8 cellular contexts compared by ENCODE assay signal in genomic region chr1:20493839-20494608, GRCh38. TPM values are rescaled to one million over a fixed set of nuclear protein-coding genes. Genes with fewer than 3 reads are reported as not detected.
DNase-seq lines count a peak whose midpoint lies in the region; ATAC-seq, FAIRE-seq and TF ChIP-seq lines count a peak whose summit lies in the region.

No MANE protein-coding gene starts in this region.

- peaks cover 0 to 6% (median under 1%) of the 10 kb centered on the region in 4 experiments; a peak in 4 of 7 replicates for H3K27me3 ChIP-seq in H1 (replicated peaks in 1 of 4; ENCODE audit: control insufficient read depth in 3 of 4, extremely low read depth in 1 of 4, insufficient read depth in 3 of 4, low read length in 3 of 4)

- H3K27me3 Mint-ChIP-seq in activated CD8-positive, alpha-beta T cell treated with anti-CD3 and anti-CD28 coated beads for 36 hours: peaks cover 10% of the 10 kb centered on the region

- no peak overlapping the region for H4K5ac ChIP-seq in H1 (ENCODE audit: insufficient read length, low read depth, low read length)

- no peak overlapping the region for H2AK5ac ChIP-seq in H1 (ENCODE audit: low read depth, low read length)

- peak; percentile 90 for TF ChIP-seq CTCF in activated CD8-positive, alpha-beta T cell treated with anti-CD3 and anti-CD28 coated beads for 36 hours (IDR thresholded peaks at IDR 0.05)
- TF ChIP-seq CTCF in H1 (IDR thresholded peaks at IDR 0.05; ENCODE audit: control extremely low read depth in 1 of 3, insufficient read depth in 1 of 3, low read depth in 1 of 3, low read length in 3 of 3): peak; percentile 91 to 99 (median 96)

- no peaks in the 10 kb centered on the region for H3K79me1 ChIP-seq in H1 (ENCODE audit: low read depth, low read length)

- intact Hi-C loops in activated CD8-positive, alpha-beta T cell treated with anti-CD3 and anti-CD28 coated beads for 36 hours (cut with micrococcal nuclease): loop anchor here (2.0 to 5.0 kb wide), 2 partner anchors 117 to 281 kb away; no protein-coding TSS in a partner anchor

- DNase-seq in CMK (ENCODE audit: low read depth) (peak; percentile 66), HS-5 (ENCODE audit: low read depth) (peak; percentile 90), NCI-H82 treated with DMSO at 0.1 percent for 48 hours (lab: John Stamatoyannopoulos, UW; ENCODE audit: unreplicated experiment) (peak; percentile 59), H1 (ENCODE audit: low read depth in 1 of 2, low spot score in 2 of 2) (peak; percentile 81 to 97), lung microvascular endothelial cell (ENCODE audit: low read depth in 2 of 2) (peak; percentile 94 to 96)
- DNase-seq in activated CD8-positive, alpha-beta T cell treated with anti-CD3 and anti-CD28 coated beads for 36 hours: peak; percentile 87
- peak; percentile 75 for DNase-seq in stimulated activated CD8-positive, alpha-beta memory T cell treated with anti-CD3 and anti-CD28 coated beads, Interleukin-15, amount 100 ng/mL, for 1 hour (ENCODE audit: low read depth)

- H4K91ac ChIP-seq in H1 (replicated peaks; ENCODE audit: insufficient read length, low read length): peak overlapping the region; percentile 71

- no peak overlapping the region for H3K27ac ChIP-seq in H1 (ENCODE audit: low read depth, low read length)

- H2BK15ac ChIP-seq in H1 (ENCODE audit: low read length): 0 out of 2 replicates have a peak overlapping the region, but pooled peaks have one; percentile 7

- H3K4me1 ChIP-seq in H1 (replicated peaks in 1 of 4; ENCODE audit: control insufficient read depth in 3 of 4, insufficient read depth in 4 of 4, low read length in 3 of 4): peaks cover 0 to 11% (median 0%) of the 10 kb centered on the region in 4 experiments; a peak in 3 of 7 replicates

- H3K36me3 Mint-ChIP-seq in activated CD8-positive, alpha-beta T cell treated with anti-CD3 and anti-CD28 coated beads for 36 hours (ENCODE audit: low read depth): peaks cover 7% of the 10 kb centered on the region

- peak; percentile 98 for FAIRE-seq in H1 (lab: Jason Lieb, UNC)

- no peak overlapping the region for H3K14ac ChIP-seq in H1 (ENCODE audit: insufficient read length)

- peak overlapping the region; percentile 75; the same call in 1 of the 2 replicates for H2BK12ac ChIP-seq in H1 (ENCODE audit: low read depth, low read length)

- H3K9ac ChIP-seq in H1 (replicated peaks in 1 of 4; ENCODE audit: extremely low read depth in 1 of 4, low read depth in 3 of 4, low read length in 3 of 4): no peak overlapping the region

- H3K4ac ChIP-seq in H1 (replicated peaks; ENCODE audit: insufficient read length, low read depth, low read length): no peak overlapping the region

- no peaks in the 10 kb centered on the region; the same call in 1 of the 2 replicates for H3K23me2 ChIP-seq in H1 (ENCODE audit: low read depth, low read length)

- ATAC-seq in activated CD8-positive, alpha-beta T cell treated with anti-CD3 and anti-CD28 coated beads for 36 hours: peak; percentile 64
- no peak for ATAC-seq in HG02973 (IDR thresholded peaks at IDR 0.05; ENCODE audit: unreplicated experiment)

- H3K18ac ChIP-seq in H1 (ENCODE audit: extremely low read depth, low read length): no peak overlapping the region; the same call in 1 of the 2 replicates

- no peak overlapping the region for H3K23ac ChIP-seq in H1 (ENCODE audit: insufficient read length)

- no peaks in the 10 kb centered on the region; a peak in 2 of 8 replicates for H3K36me3 ChIP-seq in H1 (ENCODE audit: control insufficient read depth in 2 of 4, insufficient read depth in 4 of 4, low read length in 3 of 4)

- H2BK120ac ChIP-seq in H1 (replicated peaks; ENCODE audit: low read depth, low read length): no peak overlapping the region

- WGBS in H1 (ENCODE audit: extremely low coverage in 1 of 2, insufficient coverage in 1 of 2, insufficient read length in 1 of 2, insufficient replicate concordance in 2 of 2, low coverage in 1 of 2, low lambda C conversion rate in 2 of 2, missing lambda C conversion rate in 1 of 2), 2 experiments: 10% methylated on average over 16 of the region's 16 CpGs; no CpG with 5 or more reads in 1 of the 2 experiments

- peak overlapping the region; percentile 27; the same call in 1 of the 2 replicates for H2BK20ac ChIP-seq in H1 (ENCODE audit: low read length)

- no peak overlapping the region for H3K56ac ChIP-seq in H1 (replicated peaks; ENCODE audit: insufficient read length, low read depth, low read length)

- no peak overlapping the region for H3K4me3 Mint-ChIP-seq in activated CD8-positive, alpha-beta T cell treated with anti-CD3 and anti-CD28 coated beads for 36 hours

- no peaks in the 10 kb centered on the region; a peak in 1 of 4 replicates for H3K9me3 ChIP-seq in H1 (ENCODE audit: insufficient read depth in 2 of 2, low read depth in 1 of 2, low read length in 1 of 2)

- H3K27ac Mint-ChIP-seq in activated CD8-positive, alpha-beta T cell treated with anti-CD3 and anti-CD28 coated beads for 36 hours: no peak overlapping the region

- H2BK5ac ChIP-seq in H1 (ENCODE audit: low read depth, low read length): peak overlapping the region; percentile 30; the same call in 1 of the 2 replicates

- H4K20me1 ChIP-seq in H1 (replicated peaks in 1 of 2; ENCODE audit: control insufficient read depth in 1 of 2, insufficient read depth in 2 of 2, low read length in 2 of 2): no peaks in the 10 kb centered on the region

- peak; percentile 99 to 100 for TF ChIP-seq RAD21 in H1 (IDR thresholded peaks at IDR 0.05 in 1 of 2, conservative IDR thresholded peaks at IDR 0.05 in 1 of 2; ENCODE audit: low read depth in 2 of 2, low read length in 2 of 2)

- peak overlapping the region in 3 of 4 experiments; percentile 20 to 48 (median 26); a peak in 5 of 8 replicates for H3K4me3 ChIP-seq in H1 (ENCODE audit: extremely low read depth in 1 of 4, insufficient read depth in 2 of 4, low read depth in 3 of 4, low read length in 4 of 4)

- POLR2A ChIA-PET in activated CD8-positive, alpha-beta T cell treated with anti-CD3 and anti-CD28 coated beads for 36 hours (lab: Charles Lee): no interaction called here
- POLR2A ChIA-PET in H1 (lab: Charles Lee; ENCODE audit: partially characterized antibody): interaction anchor here (0.6 to 1.5 kb wide), 4 partner anchors 9 to 612 kb away, joined by 3 to 4 read pairs (median 4); partner anchors contain the start of gene OTUD3

- H4K8ac ChIP-seq in H1 (ENCODE audit: extremely low read depth, insufficient read depth, low read length): no peak overlapping the region

- H3K4me2 ChIP-seq in H1 (ENCODE audit: insufficient read depth in 1 of 2, low read depth in 2 of 2, low read length in 2 of 2): peak overlapping the region; percentile 1 to 67

- 0 out of 3 replicates have a peak, but pooled peaks of 1 of the 2 experiments have one; percentile 14 for TF ChIP-seq EP300 in H1 (IDR thresholded peaks at IDR 0.05; ENCODE audit: borderline replicate concordance in 1 of 2, low read depth in 2 of 2, low read length in 2 of 2)

- no peaks in the 10 kb centered on the region for H3K79me2 ChIP-seq in H1 (ENCODE audit: control insufficient read depth in 1 of 2, insufficient read depth in 2 of 2, low read length in 2 of 2)

- H3K4me1 Mint-ChIP-seq in activated CD8-positive, alpha-beta T cell treated with anti-CD3 and anti-CD28 coated beads for 36 hours (ENCODE audit: low read depth): peaks cover 22% of the 10 kb centered on the region

- no peak for TF ChIP-seq POLR2A in H1 (IDR thresholded peaks at IDR 0.05; ENCODE audit: control extremely low read depth in 1 of 2, low read depth in 2 of 2, low read length in 2 of 2)

- H3K9me3 Mint-ChIP-seq in activated CD8-positive, alpha-beta T cell treated with anti-CD3 and anti-CD28 coated beads for 36 hours: no peaks in the 10 kb centered on the region

- H2AFZ ChIP-seq in H1 (ENCODE audit: low read length): 0 out of 2 replicates have a peak overlapping the region, but pooled peaks have one; percentile 65

- CTCF ChIA-PET in activated CD8-positive, alpha-beta T cell treated with anti-CD3 and anti-CD28 coated beads for 36 hours (lab: Charles Lee): interaction anchor here (0.6 to 6.7 kb wide), 41 partner anchors 10 to 576 kb away, joined by 3 to 68 read pairs (median 4); partner anchors contain the start of gene PINK1
- CTCF ChIA-PET in H1 (lab: Charles Lee; ENCODE audit: partially characterized antibody): interaction anchor here (0.6 to 6.9 kb wide), 61 partner anchors 9 to 800 kb away, joined by 3 to 54 read pairs (median 4); partner anchors contain the start of gene MUL1

RNA-seq across cellular contexts. Expression of gene CAMK2N1, which starts 8.0 kb away (rescaled TPM):
- under 1 TPM; 0.67 to 0.86 TPM for total RNA-seq in activated CD8-positive, alpha-beta T cell treated with anti-CD3 and anti-CD28 coated beads for 36 hours
- total RNA-seq in H1 (2021; fragmentation: NEBNext Ultra II Directional; extraction: Animal tissue kit (Norgen Biotek cat#: 25700)): 5.6 and 7.4 TPM in 2 replicates
- 1.8 and 2.3 TPM in 2 replicates for polyA plus RNA-seq in H1 (2011; rRNA removed)
- 2.2 TPM for polyA plus RNA-seq in H1 (2011; cell fraction: cytosol; rRNA removed)
- polyA plus RNA-seq in H1 (2011; cell fraction: nucleus; rRNA removed): 2.4 TPM
- polyA plus RNA-seq in H1 (2012, experiment 1 of 2): 4.4 to 6.6 TPM (median 4.5 TPM) in 4 replicates
- polyA plus RNA-seq in H1 (2012, experiment 2 of 2): 3.6 TPM
- polyA plus RNA-seq in H1 (2013, experiment 1 of 2): 8.6 TPM
- polyA plus RNA-seq in H1 (2013, experiment 2 of 2): 8.6 TPM
- 0.34 and 0.41 TPM in 2 replicates for polyA minus RNA-seq in H1 (2011; rRNA and poly(A)+ RNA removed)
- 2.3 TPM for polyA minus RNA-seq in H1 (2011; cell fraction: cytosol; rRNA and poly(A)+ RNA removed)
- 1.4 TPM for polyA minus RNA-seq in H1 (2011; cell fraction: nucleus; rRNA and poly(A)+ RNA removed)
- 0.40 and 0.87 TPM in 2 replicates for total RNA-seq in lung microvascular endothelial cell

RNA-seq across cellular contexts. Expression of gene MUL1, which starts 13.9 kb away (rescaled TPM):
- 10 to 100 TPM; 11.9 to 12.0 TPM for total RNA-seq in activated CD8-positive, alpha-beta T cell treated with anti-CD3 and anti-CD28 coated beads for 36 hours
- 16.4 and 16.9 TPM in 2 replicates for total RNA-seq in H1 (2021; fragmentation: NEBNext Ultra II Directional; extraction: Animal tissue kit (Norgen Biotek cat#: 25700))
- 20.5 and 20.8 TPM in 2 replicates for polyA plus RNA-seq in H1 (2011; rRNA removed)
- polyA plus RNA-seq in H1 (2011; cell fraction: cytosol; rRNA removed): 17.4 TPM
- polyA plus RNA-seq in H1 (2011; cell fraction: nucleus; rRNA removed): 20.6 TPM
- polyA plus RNA-seq in H1 (2012, experiment 1 of 2): 12.0 to 19.7 TPM (median 17.1 TPM) in 4 replicates
- 22.2 TPM for polyA plus RNA-seq in H1 (2012, experiment 2 of 2)
- polyA plus RNA-seq in H1 (2013, experiment 1 of 2): 17.9 TPM
- 20.4 TPM for polyA plus RNA-seq in H1 (2013, experiment 2 of 2)
- 21.6 and 22.8 TPM in 2 replicates for polyA minus RNA-seq in H1 (2011; rRNA and poly(A)+ RNA removed)
- 10.4 TPM for polyA minus RNA-seq in H1 (2011; cell fraction: cytosol; rRNA and poly(A)+ RNA removed)
- 13.4 TPM for polyA minus RNA-seq in H1 (2011; cell fraction: nucleus; rRNA and poly(A)+ RNA removed)
- total RNA-seq in lung microvascular endothelial cell: 20.3 and 30.2 TPM in 2 replicates

RNA-seq across cellular contexts. Expression of gene FAM43B, which starts 58.3 kb away (rescaled TPM):
- total RNA-seq in activated CD8-positive, alpha-beta T cell treated with anti-CD3 and anti-CD28 coated beads for 36 hours: not detected
- total RNA-seq in H1 (2021; fragmentation: NEBNext Ultra II Directional; extraction: Animal tissue kit (Norgen Biotek cat#: 25700)): 1.9 and 2.2 TPM in 2 replicates
- 0.88 and 1.0 TPM in 2 replicates for polyA plus RNA-seq in H1 (2011; rRNA removed)
- polyA plus RNA-seq in H1 (2011; cell fraction: cytosol; rRNA removed): 0.71 TPM
- polyA plus RNA-seq in H1 (2011; cell fraction: nucleus; rRNA removed): 1.2 TPM
- polyA plus RNA-seq in H1 (2012, experiment 1 of 2): 0.81 to 1.7 TPM (median 1.6 TPM) in 4 replicates
- 2.1 TPM for polyA plus RNA-seq in H1 (2012, experiment 2 of 2)
- polyA plus RNA-seq in H1 (2013, experiment 1 of 2): 0.93 TPM
- 0.66 TPM for polyA plus RNA-seq in H1 (2013, experiment 2 of 2)
- polyA minus RNA-seq in H1 (2011; rRNA and poly(A)+ RNA removed): 0.13 and 0.44 TPM in 2 replicates
- polyA minus RNA-seq in H1 (2011; cell fraction: cytosol; rRNA and poly(A)+ RNA removed): 1.7 TPM
- 0.80 TPM for polyA minus RNA-seq in H1 (2011; cell fraction: nucleus; rRNA and poly(A)+ RNA removed)
- total RNA-seq in lung microvascular endothelial cell: not detected in 2 replicates
